In the genomic region with DNA sequence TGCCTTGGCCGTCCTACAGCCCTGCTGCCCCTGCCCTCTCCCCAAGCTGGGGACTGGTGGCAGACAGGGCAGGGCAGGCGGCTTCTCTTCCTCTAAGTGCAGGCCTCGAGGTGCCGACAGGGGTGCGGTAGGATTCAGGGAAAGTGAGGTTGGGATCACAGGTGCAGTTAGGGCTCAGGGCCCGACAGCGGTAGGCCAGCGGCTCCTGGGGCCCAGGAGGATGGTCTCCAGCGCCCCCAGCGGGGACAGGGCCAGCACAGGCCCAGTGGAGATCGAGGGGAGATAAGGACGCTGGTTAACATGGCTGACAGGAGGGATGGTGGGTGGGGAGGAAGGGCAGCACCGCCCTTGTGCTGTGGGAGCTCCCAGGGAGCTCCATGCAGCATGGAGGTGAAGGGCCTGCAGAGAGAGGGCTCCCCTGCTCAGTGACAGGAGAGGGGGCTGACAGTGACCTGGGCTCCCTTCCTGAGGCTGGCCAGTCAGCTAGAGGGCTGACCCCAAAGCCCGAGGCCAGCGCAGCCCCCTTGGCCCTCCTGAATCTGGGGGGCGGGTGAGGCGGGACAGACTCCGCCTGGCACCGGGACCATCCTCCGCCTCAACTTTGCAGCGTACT, we compare ENCODE assay signal across 8 cellular contexts. TPM values are rescaled to one million over a fixed set of nuclear protein-coding genes. Genes with fewer than 3 reads are reported as not detected.
DNase-seq lines count a peak whose midpoint lies in the region; ATAC-seq, FAIRE-seq and TF ChIP-seq lines count a peak whose summit lies in the region.

No MANE protein-coding gene starts in this region.

- BruUV-seq in GM12878 (replicated peaks; lab: Mats Ljungman, UMichigan), result no TSS peak

- H3K4me1 ChIP-seq in NT2/D1 (ENCODE audit: insufficient read depth, insufficient read length), result peaks cover 38% of the 10 kb centered on the region
- H3K4me1 ChIP-seq in GM12878 (ENCODE audit: control insufficient read depth, insufficient read depth, low read length), result peaks cover 36% of the 10 kb centered on the region

- TF ChIP-seq RAD21 in GM12878 (IDR thresholded peaks at IDR 0.05; ENCODE audit: insufficient read depth, low read depth, low read length), result no peak

- H3K27me3 ChIP-seq in NT2/D1 (ENCODE audit: insufficient read depth, insufficient read length), result peaks cover 20% of the 10 kb centered on the region
- no peaks in the 10 kb centered on the region for H3K27me3 ChIP-seq in GM12878 (replicated peaks in 1 of 2; ENCODE audit: control insufficient read depth in 2 of 2, insufficient read depth in 2 of 2, low read length in 1 of 2)

- WGBS in GM12878 (ENCODE audit: insufficient coverage, insufficient replicate concordance, low lambda C conversion rate, missing lambda C conversion rate), result 4% methylated on average over 16 of the region's 21 CpGs

- H4K20me1 ChIP-seq in GM12878 (ENCODE audit: control insufficient read depth, insufficient read depth), result no peaks in the 10 kb centered on the region

- in situ Hi-C loops in GM12878 (cut with MboI), result loop anchor here (5.0 kb wide), 1 partner anchor 114 kb away; no protein-coding TSS in a partner anchor

- DNase-seq in NCI-H748 (lab: John Stamatoyannopoulos, UW; ENCODE audit: unreplicated experiment), result peak; percentile 31
- no peak for DNase-seq in NCI-H748 treated with DMSO at 0.1 percent for 48 hours (lab: John Stamatoyannopoulos, UW)
- no peak for DNase-seq in NT2/D1 (ENCODE audit: low read depth, low spot score)
- DNase-seq in GM12878 (ENCODE audit: low read depth, low spot score), result no peak
- DNase-seq in lung microvascular endothelial cell (ENCODE audit: low read depth in 2 of 2), result peak; percentile 48 to 73

- CTCF ChIA-PET in GM12878 (lab: Yijun Ruan, JAX), result interaction anchor here (0.6 to 1.8 kb wide), 4 partner anchors 81 to 120 kb away, joined by 3 to 7 read pairs (median 4); no protein-coding TSS in a partner anchor

- POLR2A ChIA-PET in GM12878 (lab: Charles Lee), result no interaction called here

- no peak overlapping the region for H3K27ac ChIP-seq in GM12878 (ENCODE audit: control insufficient read depth, insufficient read depth)

- H3K9ac ChIP-seq in NT2/D1 (ENCODE audit: insufficient read length, low read depth) (peak overlapping the region; percentile 70), GM12878 (ENCODE audit: control insufficient read depth, insufficient read depth, low read length) (no peak overlapping the region)

- peak overlapping the region; percentile 100 for H3K4me2 ChIP-seq in GM12878 (ENCODE audit: control insufficient read depth, insufficient read depth)

- ATAC-seq in GM12878 (no peak; the same call in 2 of the 3 replicates), GM18517 (IDR thresholded peaks at IDR 0.05; ENCODE audit: unreplicated experiment) (no peak), HG03280 (IDR thresholded peaks at IDR 0.05; ENCODE audit: unreplicated experiment) (no peak), HG02970 (IDR thresholded peaks at IDR 0.05; ENCODE audit: low FRiP score, unreplicated experiment) (no peak)

- no peak overlapping the region for H2AFZ ChIP-seq in GM12878 (ENCODE audit: control insufficient read depth, low read depth, low read length)

- intact Hi-C loops in GM12878 (cut with micrococcal nuclease; ENCODE audit: unreplicated experiment), result loop anchor here (10.0 kb wide), 1 partner anchor 421 kb away; a partner anchor contains a TSS

- TF ChIP-seq POLR2A in GM12878 (IDR thresholded peaks at IDR 0.05; ENCODE audit: low read depth, low read length), result no peak

- peak; percentile 23 to 44 (median 29); a peak in 3 of 6 replicates for TF ChIP-seq CTCF in GM12878 (IDR thresholded peaks at IDR 0.05 in 2 of 3, conservative IDR thresholded peaks at IDR 0.05 in 1 of 3; ENCODE audit: control insufficient read depth in 2 of 3, extremely low read depth in 1 of 3, insufficient read depth in 1 of 3, low read depth in 3 of 3, low read length in 3 of 3)

- SMC1A ChIA-PET in GM12878 (lab: Charles Lee; ENCODE audit: uncharacterized antibody, unreplicated experiment), result interaction anchor here (1.1 kb wide), 1 partner anchor 42 kb away, joined by 3 read pairs; no protein-coding TSS in a partner anchor

- no peak for FAIRE-seq in GM12878 (lab: Jason Lieb, UNC)

- H3K9me3 ChIP-seq in NT2/D1 (ENCODE audit: insufficient read depth, low read length) (no peaks in the 10 kb centered on the region), GM12878 (replicated peaks; ENCODE audit: control insufficient read depth, insufficient read depth, low read length) (no peaks in the 10 kb centered on the region)

- RAD21 ChIA-PET in GM12878 (lab: Charles Lee; ENCODE audit: unreplicated experiment), result interaction anchor here (0.7 kb wide), 1 partner anchor 43 kb away, joined by 3 read pairs; no protein-coding TSS in a partner anchor

- peaks cover 3% of the 10 kb centered on the region for H3K79me2 ChIP-seq in GM12878 (ENCODE audit: control insufficient read depth, insufficient read depth, low read length)

- H3K36me3 ChIP-seq in NT2/D1 (ENCODE audit: insufficient read depth, insufficient read length, low read length) (peaks cover 5% of the 10 kb centered on the region), GM12878 (ENCODE audit: control insufficient read depth in 2 of 2, insufficient read depth in 2 of 2, low read length in 1 of 2) (no peaks in the 10 kb centered on the region)

- TF ChIP-seq EP300 in GM12878 (IDR thresholded peaks at IDR 0.05; ENCODE audit: borderline replicate concordance in 1 of 2, control insufficient read depth in 1 of 2, low read depth in 2 of 2, low read length in 2 of 2), result no peak

- H3K4me3 ChIP-seq in NT2/D1 (ENCODE audit: insufficient read length, low read depth), result peak overlapping the region; percentile 54
- H3K4me3 ChIP-seq in GM12878, result no peak overlapping the region

RNA-seq across cellular contexts. Expression of a gene that starts 0.9 kb away (rescaled TPM):
- 20.9 and 21.9 TPM in 2 replicates for total RNA-seq in GM12878 (2013; cell fraction: nucleolus; rRNA removed)
- total RNA-seq in GM12878 (2014; rRNA removed) (99.4 and 101 TPM in 2 replicates), GM12878 (2014; rRNA removed; fragmentation: Illumina TruSeq; extraction: Trizol) (87.3 and 90.6 TPM in 2 replicates), GM12878 (2021) (177 and 188 TPM in 2 replicates), lung microvascular endothelial cell (0.44 TPM in 1 of 2 replicates, not detected in the other)
- 110 TPM for polyA plus RNA-seq in GM12878 (2011; ENCODE audit: low read depth)
- polyA plus RNA-seq in GM12878 (2011; rRNA removed) (36.3 and 174 TPM in 2 replicates), GM12878 (2014; fragmentation: Illumina TruSeq; extraction: Trizol) (8.1 and 81.1 TPM in 2 replicates), GM12878 (2014; fragmentation: Nextera tagmentation; extraction: Ambion mirVana) (100 to 1,000 TPM in 1 of 2 experiments, 10 to 100 TPM in 1; 66.8 to 134 TPM), GM12878 (2014; rRNA removed) (259 and 269 TPM in 2 replicates), GM12878 (2016; fragmentation: Nextera tagmentation; extraction: Ambion mirVana) (100 to 1,000 TPM; 207 to 230 TPM)
- 236 and 406 TPM in 2 replicates for polyA plus RNA-seq in GM12878 (2011; cell fraction: cytosol; rRNA removed)
- polyA plus RNA-seq in GM12878 (2011; cell fraction: nucleus; rRNA removed), result 273 and 302 TPM in 2 replicates
- polyA plus RNA-seq in GM12878 (2012), result 224 and 253 TPM in 2 replicates
- polyA minus RNA-seq in GM12878 (2011; rRNA and poly(A)+ RNA removed), result 26.0 and 61.0 TPM in 2 replicates
- 42.5 and 76.2 TPM in 2 replicates for polyA minus RNA-seq in GM12878 (2011; cell fraction: cytosol; rRNA and poly(A)+ RNA removed)
- 17.5 and 28.7 TPM in 2 replicates for polyA minus RNA-seq in GM12878 (2011; cell fraction: nucleus; rRNA and poly(A)+ RNA removed)

RNA-seq across cellular contexts. Expression of a gene that starts 5.2 kb away (rescaled TPM):
- 15.3 and 19.0 TPM in 2 replicates for total RNA-seq in GM12878 (2013; cell fraction: nucleolus; rRNA removed)
- total RNA-seq in GM12878 (2014; rRNA removed) (23.0 and 25.8 TPM in 2 replicates), GM12878 (2014; rRNA removed; fragmentation: Illumina TruSeq; extraction: Trizol) (2.9 and 5.1 TPM in 2 replicates), GM12878 (2021) (30.5 and 34.2 TPM in 2 replicates), lung microvascular endothelial cell (2.8 and 5.7 TPM in 2 replicates)
- polyA plus RNA-seq in GM12878 (2011; ENCODE audit: low read depth), result 1.9 TPM
- polyA plus RNA-seq in GM12878 (2011; rRNA removed) (1.7 and 6.0 TPM in 2 replicates), GM12878 (2014; fragmentation: Illumina TruSeq; extraction: Trizol) (0.10 and 0.76 TPM in 2 replicates), GM12878 (2014; fragmentation: Nextera tagmentation; extraction: Ambion mirVana) (1 to 10 TPM in 1 of 2 experiments, under 1 TPM in 1; 0.19 to 1.6 TPM), GM12878 (2014; rRNA removed) (27.8 and 32.6 TPM in 2 replicates), GM12878 (2016; fragmentation: Nextera tagmentation; extraction: Ambion mirVana) (10 to 100 TPM; 23.3 to 29.9 TPM)
- polyA plus RNA-seq in GM12878 (2011; cell fraction: cytosol; rRNA removed), result 8.1 and 18.8 TPM in 2 replicates
- 26.6 and 44.6 TPM in 2 replicates for polyA plus RNA-seq in GM12878 (2011; cell fraction: nucleus; rRNA removed)
- polyA plus RNA-seq in GM12878 (2012), result 7.2 and 9.4 TPM in 2 replicates
- 6.5 and 9.2 TPM in 2 replicates for polyA minus RNA-seq in GM12878 (2011; rRNA and poly(A)+ RNA removed)
- 4.4 and 5.8 TPM in 2 replicates for polyA minus RNA-seq in GM12878 (2011; cell fraction: cytosol; rRNA and poly(A)+ RNA removed)
- polyA minus RNA-seq in GM12878 (2011; cell fraction: nucleus; rRNA and poly(A)+ RNA removed), result 8.9 and 18.4 TPM in 2 replicates

RNA-seq across cellular contexts. Expression of a gene that starts 11.2 kb away (rescaled TPM):
- not detected in 2 replicates for total RNA-seq in GM12878 (2013; cell fraction: nucleolus; rRNA removed)
- total RNA-seq in GM12878 (2014; rRNA removed), result 0.11 TPM in 1 of 2 replicates, not detected in the other
- not detected in 2 replicates for total RNA-seq in GM12878 (2014; rRNA removed; fragmentation: Illumina TruSeq; extraction: Trizol)
- 0.49 and 0.61 TPM in 2 replicates for total RNA-seq in GM12878 (2021)
- polyA plus RNA-seq in GM12878 (2011; ENCODE audit: low read depth), result not detected
- polyA plus RNA-seq in GM12878 (2011; rRNA removed), result 0.04 TPM in 1 of 2 replicates, not detected in the other
- 0.39 and 0.40 TPM in 2 replicates for polyA plus RNA-seq in GM12878 (2011; cell fraction: cytosol; rRNA removed)
- polyA plus RNA-seq in GM12878 (2011; cell fraction: nucleus; rRNA removed), result 0.37 and 0.57 TPM in 2 replicates
- polyA plus RNA-seq in GM12878 (2012), result 0.15 and 0.22 TPM in 2 replicates
- polyA plus RNA-seq in GM12878 (2014; fragmentation: Illumina TruSeq; extraction: Trizol), result not detected in 2 replicates
- polyA plus RNA-seq in GM12878 (2014; fragmentation: Nextera tagmentation; extraction: Ambion mirVana), result not detected
- not detected in 2 replicates for polyA plus RNA-seq in GM12878 (2014; rRNA removed)
- under 1 TPM; 0.37 to 0.62 TPM for polyA plus RNA-seq in GM12878 (2016; fragmentation: Nextera tagmentation; extraction: Ambion mirVana)
- polyA minus RNA-seq in GM12878 (2011; rRNA and poly(A)+ RNA removed), result not detected in 2 replicates
- polyA minus RNA-seq in GM12878 (2011; cell fraction: cytosol; rRNA and poly(A)+ RNA removed), result 2.9 and 4.2 TPM in 2 replicates
- 1.4 TPM in 1 of 2 replicates, not detected in the other for polyA minus RNA-seq in GM12878 (2011; cell fraction: nucleus; rRNA and poly(A)+ RNA removed)
- 130 and 152 TPM in 2 replicates for total RNA-seq in lung microvascular endothelial cell

RNA-seq across cellular contexts. Expression of a gene that starts 40.6 kb away (rescaled TPM):
- 2.2 and 2.7 TPM in 2 replicates for total RNA-seq in GM12878 (2013; cell fraction: nucleolus; rRNA removed)
- total RNA-seq in GM12878 (2014; rRNA removed) (4.9 and 6.6 TPM in 2 replicates), GM12878 (2014; rRNA removed; fragmentation: Illumina TruSeq; extraction: Trizol) (0.09 and 0.13 TPM in 2 replicates), GM12878 (2021) (3.2 and 3.4 TPM in 2 replicates), lung microvascular endothelial cell (5.8 and 6.5 TPM in 2 replicates)
- not detected for polyA plus RNA-seq in GM12878 (2011; ENCODE audit: low read depth)
- polyA plus RNA-seq in GM12878 (2011; rRNA removed) (0.04 TPM in 1 of 2 replicates, not detected in the other), GM12878 (2014; fragmentation: Illumina TruSeq; extraction: Trizol) (not detected in 2 replicates), GM12878 (2014; fragmentation: Nextera tagmentation; extraction: Ambion mirVana) (under 1 TPM in 1 of 2 experiments, not detected in 1; 0.27 TPM), GM12878 (2014; rRNA removed) (3.1 and 4.9 TPM in 2 replicates), GM12878 (2016; fragmentation: Nextera tagmentation; extraction: Ambion mirVana) (1 to 10 TPM in 1 of 2 experiments, under 1 TPM in 1; 0.49 to 1.9 TPM)
- 0.13 TPM in 1 of 2 replicates, not detected in the other for polyA plus RNA-seq in GM12878 (2011; cell fraction: cytosol; rRNA removed)
- 0.07 and 0.12 TPM in 2 replicates for polyA plus RNA-seq in GM12878 (2011; cell fraction: nucleus; rRNA removed)
- polyA plus RNA-seq in GM12878 (2012), result 0.30 and 0.35 TPM in 2 replicates
- polyA minus RNA-seq in GM12878 (2011; rRNA and poly(A)+ RNA removed), result not detected in 2 replicates
- polyA minus RNA-seq in GM12878 (2011; cell fraction: cytosol; rRNA and poly(A)+ RNA removed), result not detected in 2 replicates
- 0.12 and 0.29 TPM in 2 replicates for polyA minus RNA-seq in GM12878 (2011; cell fraction: nucleus; rRNA and poly(A)+ RNA removed)

Comparison
In these comparisons a context has a peak if more than half of its experiments do, and no peak if none do; other contexts are left out.
1. DNase-seq: peak in NCI-H748 (single experiment) and lung microvascular endothelial cell (2 of 2); none in NCI-H748 treated with DMSO at 0.1 percent for 48 hours (single experiment), NT2/D1 (single experiment) and GM12878 (single experiment).
2. RNA of a gene that starts 0.9 kb away (total RNA-seq): 20.9 to 188 TPM in GM12878; 0.44 TPM in lung microvascular endothelial cell; every median in the first group is over 10 times any median in the second.
3. RNA of a gene that starts 11.2 kb away (total RNA-seq): 130 to 152 TPM in lung microvascular endothelial cell; 0.11 to 0.61 TPM in GM12878; every median in the first group is over 10 times any median in the second.